Comparison of ENCODE assay signal across 1 cellular context in genomic region chr2:233354500-233354924, GRCh38.
TF ChIP-seq lines count a peak whose summit lies in the region.

No MANE protein-coding gene starts in this region.

TF ChIP-seq in K562, 482 proteins besides CTCF, POLR2A, EP300 and RAD21 (continued from another document):
- TF ChIP-seq VEZF1 (CRISPR knock-in tag; IDR thresholded peaks at IDR 0.05) (peak; percentile 29; the same call in 1 of the 2 replicates), ZNF830 (CRISPR knock-in tag; IDR thresholded peaks at IDR 0.05) (no peak)
TF ChIP-seq in K562: peak in this region for 9.
